ENCODE assay signal across 10 cellular contexts in genomic region chr10:44995914-44996633, GRCh38. TPM values are rescaled to one million over a fixed set of nuclear protein-coding genes. Genes with fewer than 3 reads are reported as not detected.
A peak's percentile ranks its signal among the peaks of the same experiment; 100 is the strongest.
DNase-seq lines count a peak whose midpoint lies in the region; ATAC-seq and TF ChIP-seq lines count a peak whose summit lies in the region.
"Had no signal": no experiment of that assay in that cellular context is flagged by ENCODE, and none has a peak within 500 bp of the region (broad histone marks: within the 10 kb centered on the region; RNA-seq: fewer than 3 reads in every experiment).

No MANE protein-coding gene starts in this region.

- peak overlapping the region; percentile 84 to 93 for H3K27ac ChIP-seq in ascending aorta

- H3K36me3 Mint-ChIP-seq in immature natural killer cell: peaks cover 4 to 15% (median 7%) of the 10 kb centered on the region in 3 donors
- H3K36me3 Mint-ChIP-seq: activated naive CD8-positive, alpha-beta T cell had no signal

- peak overlapping the region in 4 of 5 donors; percentile 1 to 54 (median 28) for H3K4me3 Mint-ChIP-seq in immature natural killer cell
- H3K4me3 Mint-ChIP-seq: activated naive CD8-positive, alpha-beta T cell had no signal

- peaks cover 31 to 79% of the 10 kb centered on the region in 2 donors for H3K4me1 ChIP-seq in ascending aorta
- H3K4me1 ChIP-seq in skeletal muscle satellite cell (ENCODE audit: control insufficient read depth, insufficient read depth, low read length): peaks cover 52% of the 10 kb centered on the region

- peak overlapping the region; percentile 43 for H3K9ac ChIP-seq in skeletal muscle satellite cell (ENCODE audit: low read depth, low read length)

- no peak for ATAC-seq in HG03460 (IDR thresholded peaks at IDR 0.05; ENCODE audit: unreplicated experiment)
- ATAC-seq in GM21447 (IDR thresholded peaks at IDR 0.05; ENCODE audit: unreplicated experiment): no peak

- H3K9me3 Mint-ChIP-seq in immature natural killer cell: no peaks in the 10 kb centered on the region

- peak; percentile 43 for DNase-seq in EH (ENCODE audit: low read depth)
- DNase-seq in ascending aorta (ENCODE audit: low spot score in 2 of 2): peak in 1 of 2 donors; percentile 87
- DNase-seq in immature natural killer cell: no peak
- no peak for DNase-seq in activated naive CD4-positive, alpha-beta T cell treated with anti-CD3 and anti-CD28 coated beads, Interleukin-2, amount 50 U/mL, for 16 hours
- DNase-seq in NCI-H510A (lab: John Stamatoyannopoulos, UW): no peak
- DNase-seq: NCI-H1436 treated with DMSO at 0.1 percent for 48 hours had no signal

- no peak overlapping the region for H3K4me2 ChIP-seq in skeletal muscle satellite cell (ENCODE audit: low read length)

- H3K36me3 ChIP-seq in ascending aorta: no peaks in the 10 kb centered on the region
- H3K36me3 ChIP-seq in skeletal muscle satellite cell (ENCODE audit: insufficient read depth, low read length): peaks cover 5% of the 10 kb centered on the region

- H3K27me3 ChIP-seq in ascending aorta (no peaks in the 10 kb centered on the region), skeletal muscle satellite cell (ENCODE audit: control insufficient read depth, insufficient read depth, low read length) (no peaks in the 10 kb centered on the region)

- H3K9me3 ChIP-seq in ascending aorta: no peaks in the 10 kb centered on the region
- no peaks in the 10 kb centered on the region for H3K9me3 ChIP-seq in skeletal muscle satellite cell (replicated peaks; ENCODE audit: low read length)

- intact Hi-C loops in ascending aorta (cut with DNase I): loop anchor here (2.0 to 5.0 kb wide), 2 partner anchors 183 to 1026 kb away; no protein-coding TSS in a partner anchor

- peaks cover 45 to 53% of the 10 kb centered on the region in 2 donors for H3K4me1 Mint-ChIP-seq in immature natural killer cell

- H3K27me3 Mint-ChIP-seq in immature natural killer cell (ENCODE audit: low read depth in 3 of 3): peaks cover 2 to 8% (median 4%) of the 10 kb centered on the region in 3 donors
- H3K27me3 Mint-ChIP-seq: activated naive CD8-positive, alpha-beta T cell had no signal

- peak overlapping the region; percentile 46 to 81 (median 72) for H3K27ac Mint-ChIP-seq in immature natural killer cell
- H3K27ac Mint-ChIP-seq: activated naive CD8-positive, alpha-beta T cell had no signal

- no peak for TF ChIP-seq CTCF in ascending aorta (IDR thresholded peaks at IDR 0.05)

- H3K4me3 ChIP-seq in ascending aorta: peak overlapping the region in 1 of 2 donors; percentile 34
- no peak overlapping the region for H3K4me3 ChIP-seq in skeletal muscle satellite cell (ENCODE audit: low read length)

RNA-seq across cellular contexts. Expression of gene ZNF22, which starts 4.6 kb away (rescaled TPM):
- 1.6 TPM for total RNA-seq in ascending aorta
- polyA plus RNA-seq in immature natural killer cell: 10 to 100 TPM; 53.4 to 73.5 (median 58.8) TPM
- total RNA-seq in skeletal muscle satellite cell (2012; rRNA removed): 9.2 and 9.4 TPM in 2 replicates

RNA-seq across cellular contexts. Expression of gene DEPP1, which starts 17.5 kb away (rescaled TPM):
- 309 TPM for total RNA-seq in ascending aorta
- polyA plus RNA-seq in immature natural killer cell: not detected
- total RNA-seq in skeletal muscle satellite cell (2012; rRNA removed): 6.1 and 10.1 TPM in 2 replicates

RNA-seq across cellular contexts. Expression of gene RASSF4, which starts 36.5 kb away (rescaled TPM):
- total RNA-seq in ascending aorta: 40.0 TPM
- 10 to 100 TPM; 36.7 to 45.6 (median 38.0) TPM for polyA plus RNA-seq in immature natural killer cell
- 1.8 and 10.5 TPM in 2 replicates for total RNA-seq in skeletal muscle satellite cell (2012; rRNA removed)
